ENCODE assay signal across 25 cellular contexts in genomic region chr18:34542625-34543024, GRCh38.
"Had no signal": no experiment of that assay in that cellular context is flagged by ENCODE, and none has a peak within 500 bp of the region (broad histone marks: within the 10 kb centered on the region; RNA-seq: fewer than 3 reads in every experiment).

No MANE protein-coding gene starts in this region.

- H3K36me3 Mint-ChIP-seq: mesothelial cell of epicardium had no signal

- H3K9me3 Mint-ChIP-seq: mesothelial cell of epicardium had no signal

- H3K27me3 Mint-ChIP-seq: effector memory CD8-positive, alpha-beta T cell had no signal

- H3K9me3 ChIP-seq: esophagus squamous epithelium, gastrocnemius medialis, heart right ventricle, left lung, lower lobe of right lung, mucosa of descending colon had no signal

- DNase-seq: effector CD8-positive, alpha-beta T cell; effector memory CD8-positive, alpha-beta T cell; endodermal cell; erythroblast; esophagus squamous epithelium; foreskin fibroblast; foreskin melanocyte; gastrocnemius medialis; glutamatergic neuron; heart right ventricle; hippocampal formation; left cardiac atrium; left lung; left ventricle myocardium superior; lower lobe of right lung; mesenchymal stem cell; mucosa of descending colon had no signal

- H3K27me3 ChIP-seq: esophagus squamous epithelium, gastrocnemius medialis, heart right ventricle, left lung had no signal

- H3K27ac ChIP-seq: coronary artery, epithelial cell of prostate, esophagus squamous epithelium, gastrocnemius medialis, heart right ventricle, left lung, lower lobe of right lung had no signal

- H3K4me3 ChIP-seq: coronary artery, esophagus squamous epithelium, gastrocnemius medialis, heart right ventricle, left lung, lower lobe of right lung, mucosa of descending colon had no signal

- H3K4me1 ChIP-seq: esophagus squamous epithelium, heart right ventricle, left lung, lower lobe of right lung had no signal

- H3K27ac Mint-ChIP-seq: effector memory CD8-positive, alpha-beta T cell; endodermal cell; mesothelial cell of epicardium had no signal

- FAIRE-seq: colon, endometrium, islet of Langerhans, keratinocyte had no signal

- H3K36me3 ChIP-seq: esophagus squamous epithelium, gastrocnemius medialis, heart right ventricle, left lung, lower lobe of right lung had no signal

- ATAC-seq: effector memory CD8-positive, alpha-beta T cell; esophagus mucosa; gastrocnemius medialis; heart right ventricle; left cardiac atrium; left lung; left ventricle myocardium superior; lower lobe of right lung; mucosa of descending colon had no signal

- H3K4me3 Mint-ChIP-seq: effector memory CD8-positive, alpha-beta T cell; endodermal cell; mesothelial cell of epicardium had no signal
